10 cellular contexts compared by ENCODE assay signal in genomic region chr9:35687972-35688557, GRCh38. TPM values are rescaled to one million over a fixed set of nuclear protein-coding genes. Genes with fewer than 3 reads are reported as not detected.
DNase-seq lines count a peak whose midpoint lies in the region; ATAC-seq and TF ChIP-seq lines count a peak whose summit lies in the region.
"Had no signal": no experiment of that assay in that cellular context is flagged by ENCODE, and none has a peak within 500 bp of the region (broad histone marks: within the 10 kb centered on the region; RNA-seq: fewer than 3 reads in every experiment).

No MANE protein-coding gene starts in this region.

- H3K9me3 Mint-ChIP-seq in CD8-positive, alpha-beta memory T cell = no peaks in the 10 kb centered on the region
- no peaks in the 10 kb centered on the region for H3K9me3 Mint-ChIP-seq in stimulated activated memory B cell treated with anti-CD40 and anti-IgM and Interleukin-4, amounts not matched to agents 10 μg/mL and 1 μg/mL and 100 μg/mL, for 72 hours

- WGBS in sigmoid colon, 2 donors = 86 to 93% methylated on average over 2 of the region's 2 CpGs

- no peaks in the 10 kb centered on the region for H3K9me3 ChIP-seq in CD8-positive, alpha-beta memory T cell (ENCODE audit: low read length)
- H3K9me3 ChIP-seq in adipocyte (ENCODE audit: control insufficient read depth, low read length) (no peaks in the 10 kb centered on the region), sigmoid colon (no peaks in the 10 kb centered on the region)

- H3K36me3 ChIP-seq in CD8-positive, alpha-beta memory T cell (ENCODE audit: insufficient read depth, low read length) = no peaks in the 10 kb centered on the region
- H3K36me3 ChIP-seq in adipocyte (ENCODE audit: control insufficient read depth, insufficient read depth, low read length, severe bottlenecking) = peaks cover 38% of the 10 kb centered on the region
- H3K36me3 ChIP-seq in sigmoid colon = peaks cover 21 to 60% (median 45%) of the 10 kb centered on the region in 4 donors

- H3K27me3 Mint-ChIP-seq in CD8-positive, alpha-beta memory T cell = no peaks in the 10 kb centered on the region
- H3K27me3 Mint-ChIP-seq in stimulated activated memory B cell treated with anti-CD40 and anti-IgM and Interleukin-4, amounts not matched to agents 10 μg/mL and 1 μg/mL and 100 μg/mL, for 72 hours = no peaks in the 10 kb centered on the region

- no peak for TF ChIP-seq EP300 in sigmoid colon (IDR thresholded peaks at IDR 0.05)

- peak overlapping the region in 2 of 7 donors; percentile 20 to 78 for H3K4me3 Mint-ChIP-seq in CD8-positive, alpha-beta memory T cell
- H3K4me3 Mint-ChIP-seq in stimulated activated memory B cell treated with anti-CD40 and anti-IgM and Interleukin-4, amounts not matched to agents 10 μg/mL and 1 μg/mL and 100 μg/mL, for 72 hours = no peak overlapping the region

- TF ChIP-seq CTCF in sigmoid colon (IDR thresholded peaks at IDR 0.05) = no peak

- CTCF ChIA-PET in CD8-positive, alpha-beta memory T cell (lab: Charles Lee) = interaction anchor here (0.7 to 1.6 kb wide), 7 partner anchors 8 to 84 kb away, joined by 3 to 8 read pairs (median 6); partner anchors contain the start of genes CCDC107, RMRP and SIT1

- H3K27ac Mint-ChIP-seq in CD8-positive, alpha-beta memory T cell = peak overlapping the region in 5 of 8 donors; percentile 32 to 69 (median 51)
- H3K27ac Mint-ChIP-seq in stimulated activated memory B cell treated with anti-CD40 and anti-IgM and Interleukin-4, amounts not matched to agents 10 μg/mL and 1 μg/mL and 100 μg/mL, for 72 hours = no peak overlapping the region

- intact Hi-C loops in left ventricle myocardium superior (cut with micrococcal nuclease) (no loop called here), sigmoid colon (cut with DNase I) (no loop called here)

- peaks cover 6% of the 10 kb centered on the region for H3K4me1 ChIP-seq in CD8-positive, alpha-beta memory T cell (ENCODE audit: insufficient read depth, low read length)
- H3K4me1 ChIP-seq in adipocyte (ENCODE audit: control insufficient read depth, insufficient read depth, low read length) (peaks cover 47% of the 10 kb centered on the region), sigmoid colon (peaks cover 0 to 62% (median 43%) of the 10 kb centered on the region in 4 donors)

- ATAC-seq in left ventricle myocardium superior (peak; percentile 15), HG02759 (IDR thresholded peaks at IDR 0.05; ENCODE audit: unreplicated experiment) (no peak)
- no peak for ATAC-seq in stimulated activated memory B cell treated with anti-CD40 and anti-IgM and Interleukin-4, amounts not matched to agents 10 μg/mL and 1 μg/mL and 100 μg/mL, for 72 hours

- no peak overlapping the region for H3K4me3 ChIP-seq in CD8-positive, alpha-beta memory T cell (ENCODE audit: low read length)
- H3K4me3 ChIP-seq in adipocyte (ENCODE audit: low read length) = peak overlapping the region; percentile 89
- H3K4me3 ChIP-seq in sigmoid colon = peak overlapping the region; percentile 88 to 97 (median 94)

- no peaks in the 10 kb centered on the region for H3K27me3 ChIP-seq in CD8-positive, alpha-beta memory T cell (ENCODE audit: insufficient read depth, low read length, poor library complexity, severe bottlenecking)
- H3K27me3 ChIP-seq in adipocyte (replicated peaks; ENCODE audit: control insufficient read depth, insufficient read depth, low read length) (no peaks in the 10 kb centered on the region), sigmoid colon (no peaks in the 10 kb centered on the region)

- POLR2A ChIA-PET in CD8-positive, alpha-beta memory T cell (lab: Charles Lee) = interaction anchor here (1.0 kb wide), 1 partner anchor 24 kb away, joined by 3 read pairs; no protein-coding TSS in a partner anchor

- TF ChIP-seq POLR2A in sigmoid colon (IDR thresholded peaks at IDR 0.05) = no peak

- peaks cover 0 to 1% (median 0%) of the 10 kb centered on the region in 3 donors for H3K36me3 Mint-ChIP-seq in CD8-positive, alpha-beta memory T cell
- no peaks in the 10 kb centered on the region for H3K36me3 Mint-ChIP-seq in stimulated activated memory B cell treated with anti-CD40 and anti-IgM and Interleukin-4, amounts not matched to agents 10 μg/mL and 1 μg/mL and 100 μg/mL, for 72 hours

- H3K27ac ChIP-seq in CD8-positive, alpha-beta memory T cell (ENCODE audit: low read depth, low read length) = no peak overlapping the region
- H3K27ac ChIP-seq in sigmoid colon = peak overlapping the region; percentile 95 to 100 (median 98)

- peak overlapping the region; percentile 98 for H3K9ac ChIP-seq in adipocyte (ENCODE audit: low read length)

- DNase-seq in CD8-positive, alpha-beta memory T cell = no peak
- DNase-seq in adipocyte (ENCODE audit: low read depth) (no peak), left ventricle myocardium superior (peak; percentile 59), sigmoid colon (no peak), NCI-H82 treated with DMSO at 0.1 percent for 48 hours (lab: John Stamatoyannopoulos, UW; ENCODE audit: unreplicated experiment) (no peak), COLO668 (lab: John Stamatoyannopoulos, UW; ENCODE audit: unreplicated experiment) (no peak)
- DNase-seq: activated gamma-delta T cell treated with Interleukin-2 at 50 U/mL for 16 hours, NCI-H510A had no signal

- H3K4me1 Mint-ChIP-seq in CD8-positive, alpha-beta memory T cell = peaks cover 10 to 28% (median 18%) of the 10 kb centered on the region in 3 donors
- H3K4me1 Mint-ChIP-seq in stimulated activated memory B cell treated with anti-CD40 and anti-IgM and Interleukin-4, amounts not matched to agents 10 μg/mL and 1 μg/mL and 100 μg/mL, for 72 hours = peaks cover 20% of the 10 kb centered on the region

RNA-seq across cellular contexts. Expression of gene TPM2, which starts 1.7 kb away (rescaled TPM):
- total RNA-seq in CD8-positive, alpha-beta memory T cell = 1 to 10 TPM; 6.6 to 7.3 TPM
- polyA plus RNA-seq in CD8-positive, alpha-beta memory T cell = 0.22 TPM
- total RNA-seq in left ventricle myocardium superior (1,217 TPM), sigmoid colon (1,000 to 10,000 TPM; 3,590 to 8,131 (median 6,107) TPM)
- 100 to 1,000 TPM in 2 of 3 donors, 10 to 100 TPM in 1; 49.9 to 447 (median 334) TPM for polyA plus RNA-seq in sigmoid colon

RNA-seq across cellular contexts. Expression of gene CA9, which starts 14.3 kb away (rescaled TPM):
- total RNA-seq in CD8-positive, alpha-beta memory T cell = under 1 TPM in 1 of 2 experiments, not detected in 1; 0.75 TPM
- polyA plus RNA-seq in CD8-positive, alpha-beta memory T cell = not detected
- total RNA-seq in left ventricle myocardium superior (0.64 TPM), sigmoid colon (under 1 TPM in 2 of 4 donors, not detected in 2; 0.33 to 0.71 TPM)
- 1 to 10 TPM in 1 of 3 donors, not detected in 2; 1.7 TPM for polyA plus RNA-seq in sigmoid colon

RNA-seq across cellular contexts. Expression of gene ARHGEF39, which starts 23.1 kb away (rescaled TPM):
- 10 to 100 TPM in 1 of 2 experiments, 1 to 10 TPM in 1; 7.7 to 10.7 TPM for total RNA-seq in CD8-positive, alpha-beta memory T cell
- polyA plus RNA-seq in CD8-positive, alpha-beta memory T cell = 1.2 TPM
- total RNA-seq in left ventricle myocardium superior (0.45 TPM), sigmoid colon (1 to 10 TPM in 3 of 4 donors, under 1 TPM in 1; 0.99 to 3.3 (median 1.4) TPM)
- 1 to 10 TPM in 2 of 3 donors, under 1 TPM in 1; 0.60 to 9.0 (median 1.6) TPM for polyA plus RNA-seq in sigmoid colon

RNA-seq across cellular contexts. Expression of gene CCDC107, which starts 30.0 kb away (rescaled TPM):
- 10 to 100 TPM; 18.5 to 20.0 TPM for total RNA-seq in CD8-positive, alpha-beta memory T cell
- 105 TPM for polyA plus RNA-seq in CD8-positive, alpha-beta memory T cell
- total RNA-seq in left ventricle myocardium superior = 45.6 TPM
- 100 to 1,000 TPM in 1 of 4 donors, 10 to 100 TPM in 3; 70.6 to 112 (median 83.1) TPM for total RNA-seq in sigmoid colon
- 10 to 100 TPM; 21.3 to 28.8 (median 24.2) TPM for polyA plus RNA-seq in sigmoid colon

RNA-seq across cellular contexts. Expression of gene RMRP, which starts 30.2 kb away (rescaled TPM):
- over 10,000 TPM in 1 of 2 experiments, 1,000 to 10,000 TPM in 1; 7,718 to 11,549 TPM for total RNA-seq in CD8-positive, alpha-beta memory T cell
- polyA plus RNA-seq in CD8-positive, alpha-beta memory T cell = not detected
- total RNA-seq in left ventricle myocardium superior = 16,495 TPM
- total RNA-seq in sigmoid colon = over 10,000 TPM in 2 of 4 donors, 1,000 to 10,000 TPM in 2; 2,523 to 26,387 (median 8,883) TPM
- polyA plus RNA-seq in sigmoid colon = 100 to 1,000 TPM in 1 of 3 donors, not detected in 2; 480 TPM

Comparison
In these comparisons a context has a peak if more than half of its experiments do, and no peak if none do; other contexts are left out.
1. RNA of gene TPM2, which starts 1.7 kb away (total RNA-seq): 3,590 to 8,131 TPM in sigmoid colon and 1,217 TPM in left ventricle myocardium superior (single experiment); 6.6 to 7.3 TPM in CD8-positive, alpha-beta memory T cell; every median in the first group is over 100 times any median in the second.